8 cellular contexts compared by ENCODE assay signal in genomic region chr5:75336625-75337336, GRCh38. TPM values are rescaled to one million over a fixed set of nuclear protein-coding genes. Genes with fewer than 3 reads are reported as not detected.
A peak's percentile ranks its signal among the peaks of the same experiment; 100 is the strongest.
DNase-seq lines count a peak whose midpoint lies in the region; ATAC-seq and TF ChIP-seq lines count a peak whose summit lies in the region.

Gene HMGCR (plus strand): TSS chr5:75337220. CDS start chr5:75342606, 5,386 bp downstream.

- CTCF ChIA-PET in OCI-LY7 (lab: Charles Lee; ENCODE audit: unreplicated experiment), result interaction anchor here (0.7 to 0.9 kb wide), 2 partner anchors 99 to 1094 kb away, joined by 3 read pairs; no protein-coding TSS in a partner anchor

- peaks cover 39% of the 10 kb centered on the region; the same call in 1 of the 2 replicates for H4K20me1 ChIP-seq in OCI-LY7 (ENCODE audit: insufficient read depth, low read length)

- ATAC-seq in GM21526 (IDR thresholded peaks at IDR 0.05; ENCODE audit: low FRiP score, unreplicated experiment), result peak; percentile 98

- POLR2A ChIA-PET in OCI-LY7 (lab: Charles Lee), result interaction anchor here (0.6 to 1.5 kb wide), 17 partner anchors 9 to 848 kb away, joined by 3 to 12 read pairs (median 4); partner anchors contain the start of genes ANKRD31 and POC5

- H3K4me2 ChIP-seq in OCI-LY7 (ENCODE audit: low read length), result peak within 1 kb of the TSS; percentile 98

- no peaks in the 10 kb centered on the region for H3K27me3 ChIP-seq in mononuclear cell (ENCODE audit: insufficient read depth, low read length)

- H3K4me1 ChIP-seq in OCI-LY7 (ENCODE audit: insufficient read depth, low read length, poor library complexity, severe bottlenecking) (peaks cover 31% of the 10 kb centered on the region), mononuclear cell (ENCODE audit: insufficient read depth, low read length) (peaks cover 27% of the 10 kb centered on the region)

- peaks cover 23% of the 10 kb centered on the region for H3K36me3 ChIP-seq in OCI-LY7 (ENCODE audit: insufficient read depth, low read length)

- intact Hi-C loops in OCI-LY7 (cut with micrococcal nuclease; ENCODE audit: unreplicated experiment), result loop anchor here (2.0 to 5.0 kb wide), 2 partner anchors 99 to 174 kb away; partner anchors contain the start of genes ANKRD31, CERT1 and POLK

- H3K9me2 ChIP-seq in OCI-LY7 (ENCODE audit: insufficient read depth, low read length), result no peaks in the 10 kb centered on the region

- peaks cover 46% of the 10 kb centered on the region for H3K79me2 ChIP-seq in OCI-LY7 (ENCODE audit: insufficient read depth, low read depth, low read length)

- no TSS peak for BruUV-seq in OCI-LY7 (replicated peaks; lab: Mats Ljungman, UMichigan)

- H3K27ac ChIP-seq in OCI-LY7 (ENCODE audit: low read depth, low read length, poor library complexity, severe bottlenecking), result peak within 1 kb of the TSS; percentile 74

- H3K4me3 ChIP-seq in OCI-LY7 (ENCODE audit: low read depth, low read length, poor library complexity, severe bottlenecking), result peak within 1 kb of the TSS; percentile 99
- peak within 1 kb of the TSS; percentile 89 for H3K4me3 ChIP-seq in epithelial cell of esophagus (ENCODE audit: low read length)
- peak within 1 kb of the TSS; percentile 60 for H3K4me3 ChIP-seq in mononuclear cell (ENCODE audit: low read length)

- TF ChIP-seq CTCF in OCI-LY7 (conservative IDR thresholded peaks at IDR 0.05; ENCODE audit: low read length) (peak; percentile 46; the same call in 1 of the 2 replicates), epithelial cell of esophagus (IDR thresholded peaks at IDR 0.05; ENCODE audit: insufficient read depth, low read depth, low read length, missing control alignments) (peak; percentile 19)

- H2AFZ ChIP-seq in OCI-LY7 (ENCODE audit: low read length), result peak within 1 kb of the TSS; percentile 89

- DNase-seq in DMS114 treated with DMSO at 0.1 percent for 48 hours (lab: John Stamatoyannopoulos, UW; ENCODE audit: unreplicated experiment), result peak; percentile 98
- DNase-seq in HuH-7.5 (ENCODE audit: low spot score), result peak; percentile 85
- DNase-seq in OCI-LY7 (ENCODE audit: low spot score), result peak; percentile 99
- DNase-seq in activated T-cell treated with anti-CD3 and anti-CD28 coated beads for 24 hours (ENCODE audit: low read depth), result peak; percentile 97
- DNase-seq in epithelial cell of esophagus (ENCODE audit: low read depth), result peak; percentile 100
- peak; percentile 95 for DNase-seq in stimulated activated CD8-positive, alpha-beta memory T cell treated with anti-CD3 and anti-CD28 coated beads, Interleukin-4, amount 100 ng/mL, for 24 hours (ENCODE audit: low read depth)

- no peaks in the 10 kb centered on the region for H3K9me3 ChIP-seq in OCI-LY7 (ENCODE audit: low read length)
- H3K9me3 ChIP-seq in mononuclear cell (ENCODE audit: low read depth, low read length), result no peaks in the 10 kb centered on the region

RNA-seq across cellular contexts. Expression of gene HMGCR, which starts in this region (rescaled TPM):
- 42.6 and 58.6 TPM in 2 replicates for total RNA-seq in OCI-LY7 (2014; rRNA removed; shearing (Covaris generic))
- 93.3 and 124 TPM in 2 replicates for total RNA-seq in OCI-LY7 (2022)
- 29.0 TPM for total RNA-seq in mononuclear cell

Comparison
In these comparisons a context has a peak if more than half of its experiments do, and no peak if none do; other contexts are left out.
1. Peak in every context shown above with its lines: DNase-seq, ATAC-seq, H3K4me3 ChIP-seq and H3K27ac ChIP-seq.